In genomic region chr5:88772047-88772446, GRCh38 we compare ENCODE assay signal across 29 cellular contexts.
"Had no signal": no experiment of that assay in that cellular context is flagged by ENCODE, and none has a peak within 500 bp of the region (broad histone marks: within the 10 kb centered on the region; RNA-seq: fewer than 3 reads in every experiment).

No MANE protein-coding gene starts in this region.

- DNase-seq: colonic mucosa; effector memory CD8-positive, alpha-beta T cell; foreskin keratinocyte; glutamatergic neuron; heart right ventricle; immature natural killer cell; islet precursor cell; kidney glomerular epithelial cell; left colon; left ventricle myocardium superior; lower lobe of right lung; pancreas; stimulated activated CD4-positive, alpha-beta T cell treated with anti-CD3 and anti-CD28 coated beads, Interleukin-2, amount 100 ng/mL, for 24 hours; stimulated activated CD4-positive, alpha-beta T cell treated with anti-CD3 and anti-CD28 coated beads, Interleukin-4, amount 100 ng/mL, for 24 hours; stimulated activated naive CD8-positive, alpha-beta T cell treated with anti-CD3 and anti-CD28 coated beads, Interleukin-15, Interleukin-2, amounts not matched to agents 100 U/mL and 50 U/mL, for 24 hours; substantia nigra; testis; tibial artery; upper lobe of left lung had no signal

- H3K4me1 ChIP-seq: colonic mucosa, foreskin keratinocyte, lower lobe of right lung, pancreas, upper lobe of left lung had no signal

- H3K9me3 Mint-ChIP-seq: central memory CD8-positive, alpha-beta T cell; effector memory CD8-positive, alpha-beta T cell; natural killer cell treated with Interleukin-12 subunit alpha and Interleukin-12 subunit beta and Interleukin-15 and Interleukin-18, amount 100 ng/mL, for 72 hours; stimulated activated effector memory CD8-positive, alpha-beta T cell treated with anti-CD3 and anti-CD28 coated beads, Interleukin-12 subunit alpha, Interleukin-12 subunit beta, amount 100 ng/mL, for 72 hours had no signal

- H3K4me1 Mint-ChIP-seq: central memory CD8-positive, alpha-beta T cell; immature natural killer cell; stimulated activated effector memory CD8-positive, alpha-beta T cell treated with anti-CD3 and anti-CD28 coated beads, Interleukin-12 subunit alpha, Interleukin-12 subunit beta, amount 100 ng/mL, for 72 hours had no signal

- H3K27me3 ChIP-seq: colonic mucosa, heart right ventricle, neutrophil, pancreas, testis, tibial artery, upper lobe of left lung had no signal

- H3K36me3 Mint-ChIP-seq: immature natural killer cell; natural killer cell treated with Interleukin-12 subunit alpha and Interleukin-12 subunit beta and Interleukin-15 and Interleukin-18, amount 100 ng/mL, for 72 hours; stimulated activated effector memory CD8-positive, alpha-beta T cell treated with anti-CD3 and anti-CD28 coated beads, Interleukin-12 subunit alpha, Interleukin-12 subunit beta, amount 100 ng/mL, for 72 hours had no signal

- H3K36me3 ChIP-seq: colonic mucosa, neutrophil, pancreas had no signal

- ATAC-seq: effector memory CD8-positive, alpha-beta T cell; esophagus mucosa; foreskin keratinocyte; heart right ventricle; left colon; left ventricle myocardium superior; lower lobe of right lung; natural killer cell treated with Interleukin-12 subunit alpha and Interleukin-12 subunit beta and Interleukin-15 and Interleukin-18, amount 100 ng/mL, for 72 hours; pancreas; sciatic nerve; stimulated activated effector memory CD8-positive, alpha-beta T cell treated with anti-CD3 and anti-CD28 coated beads, Interleukin-12 subunit alpha, Interleukin-12 subunit beta, amount 100 ng/mL, for 72 hours; stimulated activated naive CD8-positive, alpha-beta T cell treated with anti-CD3 and anti-CD28 coated beads, Interleukin-15, Interleukin-2, amounts not matched to agents 100 U/mL and 50 U/mL, for 24 hours had no signal

- H3K27ac Mint-ChIP-seq: effector memory CD8-positive, alpha-beta T cell; immature natural killer cell; natural killer cell treated with Interleukin-12 subunit alpha and Interleukin-12 subunit beta and Interleukin-15 and Interleukin-18, amount 100 ng/mL, for 72 hours; stimulated activated effector memory CD8-positive, alpha-beta T cell treated with anti-CD3 and anti-CD28 coated beads, Interleukin-12 subunit alpha, Interleukin-12 subunit beta, amount 100 ng/mL, for 72 hours had no signal

- H3K4me3 Mint-ChIP-seq: central memory CD8-positive, alpha-beta T cell; effector memory CD8-positive, alpha-beta T cell; immature natural killer cell; natural killer cell treated with Interleukin-12 subunit alpha and Interleukin-12 subunit beta and Interleukin-15 and Interleukin-18, amount 100 ng/mL, for 72 hours; neural crest cell; stimulated activated effector memory CD8-positive, alpha-beta T cell treated with anti-CD3 and anti-CD28 coated beads, Interleukin-12 subunit alpha, Interleukin-12 subunit beta, amount 100 ng/mL, for 72 hours had no signal

- H3K4me3 ChIP-seq: colonic mucosa, heart right ventricle, lower lobe of right lung, pancreas, testis, tibial artery, upper lobe of left lung had no signal

- FAIRE-seq: endometrium, pancreas, urothelium cell line had no signal

- H3K27me3 Mint-ChIP-seq: central memory CD8-positive, alpha-beta T cell; effector memory CD8-positive, alpha-beta T cell; natural killer cell treated with Interleukin-12 subunit alpha and Interleukin-12 subunit beta and Interleukin-15 and Interleukin-18, amount 100 ng/mL, for 72 hours had no signal

- H3K27ac ChIP-seq: colonic mucosa, epithelial cell of prostate, foreskin keratinocyte, heart right ventricle, lower lobe of right lung, neutrophil, pancreas, testis, tibial artery, upper lobe of left lung had no signal

- H3K9me3 ChIP-seq: colonic mucosa, heart right ventricle, lower lobe of right lung, neutrophil, pancreas, testis, tibial artery, upper lobe of left lung had no signal
